In the genomic region with DNA sequence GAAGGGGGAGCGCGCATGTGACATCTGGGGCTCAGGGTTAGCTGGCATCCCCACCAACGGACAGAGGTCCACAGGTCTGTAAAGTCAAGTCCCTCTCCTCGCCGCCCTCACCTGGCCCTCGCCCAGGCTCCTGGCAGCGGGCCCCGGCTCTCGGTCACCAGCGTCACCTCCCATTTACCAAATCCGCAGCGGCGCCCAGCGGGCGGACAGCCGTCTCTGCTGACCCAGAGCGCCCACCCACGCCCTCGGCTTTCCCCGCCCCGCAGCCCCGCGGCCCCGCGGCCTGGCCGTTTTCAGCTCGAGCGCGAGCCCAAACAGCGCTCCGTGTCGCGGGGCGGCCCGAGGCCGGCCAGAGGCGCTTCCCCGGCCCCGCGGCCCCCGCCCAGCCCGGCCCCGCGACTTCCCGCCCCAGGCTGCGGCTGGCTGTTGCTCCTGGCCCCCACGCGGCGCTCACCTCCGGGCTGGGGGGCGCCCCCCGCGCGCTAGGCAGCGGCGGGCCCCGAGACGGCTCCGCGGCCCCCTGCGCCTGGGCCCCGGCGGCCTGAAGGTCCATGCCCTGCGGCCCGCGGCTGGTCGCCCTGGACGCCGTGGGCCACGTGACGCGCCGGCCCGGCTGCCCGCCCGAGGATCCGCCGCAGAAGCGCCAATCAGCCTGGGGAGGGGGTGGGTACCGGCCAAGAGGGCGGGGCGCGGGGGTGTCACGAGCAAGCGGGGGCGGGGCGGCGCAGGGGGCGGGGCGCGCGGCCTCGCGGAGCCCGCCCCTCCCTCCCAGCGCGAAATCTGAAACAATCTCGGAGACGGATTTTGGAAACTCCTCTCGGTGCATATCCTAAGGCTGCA, we compare ENCODE assay signal across 8 cellular contexts. TPM values are rescaled to one million over a fixed set of nuclear protein-coding genes. Genes with fewer than 3 reads are reported as not detected.
A peak's percentile ranks its signal among the peaks of the same experiment; 100 is the strongest.
DNase-seq lines count a peak whose midpoint lies in the region; ATAC-seq and TF ChIP-seq lines count a peak whose summit lies in the region.

A gene with protein sequence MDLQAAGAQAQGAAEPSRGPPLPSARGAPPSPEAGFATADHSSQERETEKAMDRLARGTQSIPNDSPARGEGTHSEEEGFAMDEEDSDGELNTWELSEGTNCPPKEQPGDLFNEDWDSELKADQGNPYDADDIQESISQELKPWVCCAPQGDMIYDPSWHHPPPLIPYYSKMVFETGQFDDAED (minus strand): TSS at position 598 of the 840 bp plus-strand sequence. CDS start 45 bp downstream, at position 553.

- no peak within 1 kb of the TSS for H3K4me3 ChIP-seq in KMS-11 (IDR thresholded peaks at IDR 0.05; ENCODE audit: insufficient read depth, low read depth, low read length)

- H3K27ac Mint-ChIP-seq in CD14-positive monocyte (peak within 1 kb of the TSS in 5 of 7 donors; percentile 7 to 80 (median 72)), nephron progenitor cell (peak within 1 kb of the TSS; percentile 24)
- peak within 1 kb of the TSS; percentile 87 for H3K27ac Mint-ChIP-seq in stimulated activated naive CD8-positive, alpha-beta T cell treated with anti-CD3 and anti-CD28 coated beads, Interleukin-15, Interleukin-2, amounts not matched to agents 100 ng/mL and 50 ng/mL, for 24 hours

- TF ChIP-seq CTCF in CD14-positive monocyte (IDR thresholded peaks at IDR 0.05) (no peak), KMS-11 (conservative IDR thresholded peaks at IDR 0.05; ENCODE audit: low read depth, low read length) (no peak), nephron progenitor cell (IDR thresholded peaks at IDR 0.05) (no peak)

- H3K27me3 Mint-ChIP-seq in CD14-positive monocyte (ENCODE audit: low read depth in 3 of 3) (peaks cover 0 to 2% (median 0%) of the 10 kb centered on the region in 3 donors), nephron progenitor cell (ENCODE audit: low read depth, poor library complexity) (peaks cover 6% of the 10 kb centered on the region)
- no peaks in the 10 kb centered on the region for H3K27me3 Mint-ChIP-seq in stimulated activated naive CD8-positive, alpha-beta T cell treated with anti-CD3 and anti-CD28 coated beads, Interleukin-15, Interleukin-2, amounts not matched to agents 100 ng/mL and 50 ng/mL, for 24 hours

- peaks cover 23% of the 10 kb centered on the region for H3K4me1 Mint-ChIP-seq in CD14-positive monocyte
- peaks cover 27% of the 10 kb centered on the region for H3K4me1 Mint-ChIP-seq in nephron progenitor cell
- H3K4me1 Mint-ChIP-seq in stimulated activated naive CD8-positive, alpha-beta T cell treated with anti-CD3 and anti-CD28 coated beads, Interleukin-15, Interleukin-2, amounts not matched to agents 100 ng/mL and 50 ng/mL, for 24 hours (ENCODE audit: low read depth): peaks cover 21% of the 10 kb centered on the region

- H3K36me3 Mint-ChIP-seq in CD14-positive monocyte (peaks cover 16 to 28% of the 10 kb centered on the region in 2 donors), nephron progenitor cell (ENCODE audit: low read depth) (peaks cover 30% of the 10 kb centered on the region)
- H3K36me3 Mint-ChIP-seq in stimulated activated naive CD8-positive, alpha-beta T cell treated with anti-CD3 and anti-CD28 coated beads, Interleukin-15, Interleukin-2, amounts not matched to agents 100 ng/mL and 50 ng/mL, for 24 hours (ENCODE audit: low read depth): peaks cover 42% of the 10 kb centered on the region

- peaks cover 0 to 2% (median 0%) of the 10 kb centered on the region in 7 donors for H3K9me3 Mint-ChIP-seq in CD14-positive monocyte
- no peaks in the 10 kb centered on the region for H3K9me3 Mint-ChIP-seq in nephron progenitor cell
- no peaks in the 10 kb centered on the region for H3K9me3 Mint-ChIP-seq in stimulated activated naive CD8-positive, alpha-beta T cell treated with anti-CD3 and anti-CD28 coated beads, Interleukin-15, Interleukin-2, amounts not matched to agents 100 ng/mL and 50 ng/mL, for 24 hours

- H3K4me2 ChIP-seq in KMS-11: peak within 1 kb of the TSS; percentile 99

- intact Hi-C loops in CD14-positive monocyte (cut with micrococcal nuclease): loop anchor here (5.0 kb wide), 1 partner anchor 43 kb away; the partner anchor contains the start of gene UTP6 (in 2 of the 2)

- peaks cover 24% of the 10 kb centered on the region; the same call in 1 of the 2 replicates for H3K79me2 ChIP-seq in KMS-11 (ENCODE audit: insufficient read depth, low read depth)

- peak within 1 kb of the TSS; percentile 81 for H2AFZ ChIP-seq in KMS-11 (ENCODE audit: low read depth)

- H3K27ac ChIP-seq in KMS-11: peak within 1 kb of the TSS; percentile 2; the same call in 1 of the 2 replicates

- H3K9ac ChIP-seq in KMS-11: peak within 1 kb of the TSS; percentile 52; the same call in 1 of the 2 replicates

- H4K20me1 ChIP-seq in KMS-11 (ENCODE audit: insufficient read depth): no peaks in the 10 kb centered on the region

- ATAC-seq in GM19468 (IDR thresholded peaks at IDR 0.05; ENCODE audit: extremely low read depth, unreplicated experiment): peak; percentile 50

- H3K36me3 ChIP-seq in KMS-11 (ENCODE audit: insufficient read depth): peaks cover 6% of the 10 kb centered on the region; the same call in 1 of the 2 replicates

- peaks cover 31% of the 10 kb centered on the region for H3K4me1 ChIP-seq in KMS-11 (ENCODE audit: low read depth, poor library complexity, severe bottlenecking)

- DNase-seq in CD14-positive monocyte (ENCODE audit: low spot score): peak; percentile 88
- peak; percentile 14 for DNase-seq in SHP77 treated with DMSO at 0.1 percent for 48 hours (lab: John Stamatoyannopoulos, UW)
- DNase-seq in activated effector memory CD4-positive, alpha-beta T cell treated with anti-CD3 and anti-CD28 coated beads, Interleukin-2, amount 50 U/mL, for 16 hours: peak; percentile 93
- peak; percentile 65 for DNase-seq in fibroblast of the conjunctiva (ENCODE audit: low read depth)
- DNase-seq in nephron progenitor cell: peak; percentile 90

- no peaks in the 10 kb centered on the region for H3K27me3 ChIP-seq in KMS-11 (ENCODE audit: insufficient read depth, low read depth)

- peak within 1 kb of the TSS; percentile 84 to 91 for H3K4me3 Mint-ChIP-seq in CD14-positive monocyte
- peak within 1 kb of the TSS; percentile 85 for H3K4me3 Mint-ChIP-seq in nephron progenitor cell
- H3K4me3 Mint-ChIP-seq in stimulated activated naive CD8-positive, alpha-beta T cell treated with anti-CD3 and anti-CD28 coated beads, Interleukin-15, Interleukin-2, amounts not matched to agents 100 ng/mL and 50 ng/mL, for 24 hours: peak within 1 kb of the TSS; percentile 87

RNA-seq across cellular contexts. Expression of the gene that starts here (rescaled TPM):
- polyA plus RNA-seq in CD14-positive monocyte: 10 to 100 TPM; 38.9 to 40.0 TPM

Comparison
In these comparisons a context has a peak if more than half of its experiments do, and no peak if none do; other contexts are left out.
1. DNase-seq: peak in every context shown above with its lines; median percentile 93 in activated effector memory CD4-positive, alpha-beta T cell treated with anti-CD3 and anti-CD28 coated beads, Interleukin-2, amount 50 U/mL, for 16 hours; 90 in nephron progenitor cell; 88 in CD14-positive monocyte; 65 in fibroblast of the conjunctiva; 14 in SHP77 treated with DMSO at 0.1 percent for 48 hours.
2. H3K27ac Mint-ChIP-seq: peak in every context shown above with its lines; median percentile 87 in stimulated activated naive CD8-positive, alpha-beta T cell treated with anti-CD3 and anti-CD28 coated beads, Interleukin-15, Interleukin-2, amounts not matched to agents 100 ng/mL and 50 ng/mL, for 24 hours; 72 in CD14-positive monocyte; 24 in nephron progenitor cell.